ENCODE assay signal across 8 cellular contexts in genomic region chr22:24607429-24608111, GRCh38. TPM values are rescaled to one million over a fixed set of nuclear protein-coding genes. Genes with fewer than 3 reads are reported as not detected.
DNase-seq lines count a peak whose midpoint lies in the region; ATAC-seq, FAIRE-seq and TF ChIP-seq lines count a peak whose summit lies in the region.
"Not testable (repeated sequence)": the region's sequence is repeated elsewhere in the genome, so short reads cannot be mapped to it uniquely, and the experiment has no call there.

No MANE protein-coding gene starts in this region.

- CTCF ChIA-PET in K562 (lab: Yijun Ruan, JAX; ENCODE audit: low intra/inter-chr PET ratio) = not testable (repeated sequence)

- 38% methylated on average over 8 of the region's 18 CpGs for WGBS in K562 (ENCODE audit: insufficient coverage, low coverage, missing lambda C conversion rate)

- H4K20me1 ChIP-seq in BLaER1; K562 (replicated peaks; ENCODE audit: control insufficient read depth, insufficient read depth, low read length): not testable (repeated sequence)

- H2AFZ ChIP-seq in K562 (ENCODE audit: low read depth, low read length) = peak overlapping the region; percentile 76

- not testable (repeated sequence) for TF ChIP-seq CTCF in RWPE2 (IDR thresholded peaks at IDR 0.05; ENCODE audit: poor library complexity, severe bottlenecking); K562 (IDR thresholded peaks at IDR 0.05 in 2 of 3, conservative IDR thresholded peaks at IDR 0.05 in 1 of 3; ENCODE audit: insufficient read depth in 2 of 3, low read depth in 1 of 3, low read length in 3 of 3); left lung (IDR thresholded peaks at IDR 0.05)

- ATAC-seq in GM18858 (IDR thresholded peaks at IDR 0.05; ENCODE audit: unreplicated experiment) (peak; percentile 42), HG03135 (IDR thresholded peaks at IDR 0.05; ENCODE audit: unreplicated experiment) (peak; percentile 65), RWPE2 (ENCODE audit: low read depth) (peak; percentile 32; the same call in 1 of the 3 replicates), K562 (peak; percentile 80), left lung (peak; percentile 37)

- FAIRE-seq in K562 (lab: Jason Lieb, UNC) = not testable (repeated sequence)

- H3K9me1 ChIP-seq in K562 (ENCODE audit: control insufficient read depth, insufficient read depth, low read length) = not testable (repeated sequence)

- BruUV-seq in K562 (replicated peaks; lab: Mats Ljungman, UMichigan) = not testable (repeated sequence)

- not testable (repeated sequence) for H3K27me3 ChIP-seq in BLaER1; RWPE2 (ENCODE audit: insufficient read depth, poor library complexity, severe bottlenecking); K562 (ENCODE audit: control insufficient read depth in 2 of 2, insufficient read depth in 2 of 2, low read length in 2 of 2); left lung

- not testable (repeated sequence) for TF ChIP-seq POLR2A in K562 (conservative IDR thresholded peaks at IDR 0.05)

- POLR2A ChIA-PET in K562 (lab: Yijun Ruan, JAX) = not testable (repeated sequence)

- TF ChIP-seq EP300 in K562 (IDR thresholded peaks at IDR 0.05; ENCODE audit: low read length) = not testable (repeated sequence)

- H3K4me1 ChIP-seq in BLaER1 = peaks cover 25% of the 10 kb centered on the region
- H3K4me1 ChIP-seq in RWPE2 (ENCODE audit: insufficient read depth, poor library complexity, severe bottlenecking) = not testable (repeated sequence)
- peaks cover 2 to 20% of the 10 kb centered on the region in 2 experiments; a peak in 3 of 5 replicates for H3K4me1 ChIP-seq in K562 (replicated peaks in 1 of 2; ENCODE audit: control insufficient read depth in 2 of 2, insufficient read depth in 2 of 2, low read length in 2 of 2)
- peaks cover 0 to 35% of the 10 kb centered on the region in 2 donors for H3K4me1 ChIP-seq in left lung

- not testable (repeated sequence) for H3K9me3 ChIP-seq in BLaER1; RWPE2 (ENCODE audit: severe bottlenecking); K562 (replicated peaks; ENCODE audit: control insufficient read depth, insufficient read depth, low read depth, low read length); left lung

- not testable (repeated sequence) for H3K9ac ChIP-seq in BLaER1
- H3K9ac ChIP-seq in K562 (ENCODE audit: insufficient read depth in 1 of 2, low read depth in 2 of 2, low read length in 2 of 2) = peak overlapping the region in 1 of 2 experiments; percentile 50; a peak in 2 of 4 replicates

- H3K27ac ChIP-seq in BLaER1 (peak overlapping the region; percentile 59), left lung (peak overlapping the region in 1 of 2 donors; percentile 65)
- not testable (repeated sequence) for H3K27ac ChIP-seq in RWPE2 (ENCODE audit: poor library complexity, severe bottlenecking); K562 (ENCODE audit: extremely low read depth, low read depth, low read length)

- in situ Hi-C loops in K562 (cut with MboI) = not testable (repeated sequence)

- H3K36me3 ChIP-seq in BLaER1; RWPE2 (ENCODE audit: low read depth); K562 (ENCODE audit: control insufficient read depth, insufficient read depth, low read length); left lung: not testable (repeated sequence)

- not testable (repeated sequence) for H3K79me2 ChIP-seq in K562 (ENCODE audit: control insufficient read depth, insufficient read depth, low read length)

- not testable (repeated sequence) for H3K4me3 ChIP-seq in BLaER1; RWPE2 (ENCODE audit: severe bottlenecking); K562
- peak overlapping the region in 1 of 2 donors; percentile 23 for H3K4me3 ChIP-seq in left lung

- H3K4me2 ChIP-seq in BLaER1 = peak overlapping the region; percentile 59
- not testable (repeated sequence) for H3K4me2 ChIP-seq in K562 (ENCODE audit: insufficient read depth, low read length)

- not testable (repeated sequence) for DNase-seq in RWPE2 (ENCODE audit: low spot score)
- peak; percentile 54 to 62 for DNase-seq in activated CD4-positive, alpha-beta T cell treated with anti-CD3 and anti-CD28 coated beads, Interleukin-2, amount 50 U/mL, for 4 hours
- peak; percentile 56 to 81 (median 57) for DNase-seq in K562 (ENCODE audit: extremely low read depth in 1 of 4, low spot score in 3 of 4)
- DNase-seq in left lung = peak; percentile 74 to 93
- DNase-seq in stimulated activated CD4-positive, alpha-beta T cell treated with anti-CD3 and anti-CD28 coated beads, Interleukin-2, amount 100 ng/mL, for 24 hours = peak; percentile 69 to 71

- not testable (repeated sequence) for TF ChIP-seq RAD21 in K562 (CRISPR knock-in tag; conservative IDR thresholded peaks at IDR 0.05 in 1 of 2, IDR thresholded peaks at IDR 0.05 in 1 of 2)

- intact Hi-C loops in K562 (cut with micrococcal nuclease); left lung (cut with DNase I): not testable (repeated sequence)

RNA-seq across cellular contexts. Expression of gene GGT1, which starts 4.6 kb away (rescaled TPM):
- total RNA-seq in K562 (2011; cell fraction: chromatin; rRNA removed; ENCODE audit: low replicate concordance) = 9.0 and 28.5 TPM in 2 replicates
- 30.5 and 31.9 TPM in 2 replicates for total RNA-seq in K562 (2011; cell fraction: nucleolus; rRNA removed)
- total RNA-seq in K562 (2011; cell fraction: nucleoplasm; rRNA removed) = 15.0 and 17.6 TPM in 2 replicates
- total RNA-seq in K562 (2014; rRNA removed) = 10.7 and 12.0 TPM in 2 replicates
- total RNA-seq in K562 (2014; rRNA removed; fragmentation: Illumina TruSeq; extraction: Trizol) = 2.5 and 2.9 TPM in 2 replicates
- 6.9 and 7.1 TPM in 2 replicates for total RNA-seq in K562 (2015; rRNA removed; fragmentation: Illumina TruSeq; extraction: Trizol)
- total RNA-seq in K562 (2021) = 11.1 and 12.5 TPM in 2 replicates
- 6.6 and 8.0 TPM in 2 replicates for polyA plus RNA-seq in K562 (2011; rRNA removed)
- polyA plus RNA-seq in K562 (2011; cell fraction: cytosol; rRNA removed) = 9.0 and 21.5 TPM in 2 replicates
- 24.8 and 45.2 TPM in 2 replicates for polyA plus RNA-seq in K562 (2011; cell fraction: nucleus; rRNA removed)
- polyA plus RNA-seq in K562 (2012) = 11.5 and 24.6 TPM in 2 replicates
- 7.1 and 10.4 TPM in 2 replicates for polyA plus RNA-seq in K562 (2014; fragmentation: Illumina TruSeq; extraction: Trizol)
- under 1 TPM; 0.46 to 0.81 TPM for polyA plus RNA-seq in K562 (2014; fragmentation: Nextera tagmentation; extraction: Ambion mirVana)
- polyA plus RNA-seq in K562 (2014; rRNA removed) = 9.6 and 11.8 TPM in 2 replicates
- 2.7 and 4.9 TPM in 2 replicates for polyA minus RNA-seq in K562 (2011; rRNA and poly(A)+ RNA removed)
- polyA minus RNA-seq in K562 (2011; cell fraction: cytosol; rRNA and poly(A)+ RNA removed) = 7.2 and 8.3 TPM in 2 replicates
- 6.9 and 8.3 TPM in 2 replicates for polyA minus RNA-seq in K562 (2011; cell fraction: nucleus; rRNA and poly(A)+ RNA removed)
- total RNA-seq in left lung = 10 to 100 TPM; 42.5 to 96.4 TPM

RNA-seq across cellular contexts. Expression of gene LRRC75B, which starts 14.7 kb away (rescaled TPM):
- 1.9 and 6.9 TPM in 2 replicates for total RNA-seq in K562 (2011; cell fraction: chromatin; rRNA removed; ENCODE audit: low replicate concordance)
- total RNA-seq in K562 (2011; cell fraction: nucleolus; rRNA removed) = 5.9 and 6.5 TPM in 2 replicates
- total RNA-seq in K562 (2011; cell fraction: nucleoplasm; rRNA removed) = 3.1 and 5.1 TPM in 2 replicates
- total RNA-seq in K562 (2014; rRNA removed) (1.8 and 1.9 TPM in 2 replicates), K562 (2014; rRNA removed; fragmentation: Illumina TruSeq; extraction: Trizol) (0.29 and 0.44 TPM in 2 replicates), K562 (2015; rRNA removed; fragmentation: Illumina TruSeq; extraction: Trizol) (0.45 and 0.51 TPM in 2 replicates), K562 (2021) (1.1 and 1.4 TPM in 2 replicates), left lung (10 to 100 TPM in 1 of 2 donors, 1 to 10 TPM in 1; 6.8 to 11.4 TPM)
- polyA plus RNA-seq in K562 (2011; rRNA removed) (2.2 and 2.8 TPM in 2 replicates), K562 (2014; fragmentation: Illumina TruSeq; extraction: Trizol) (0.62 and 0.84 TPM in 2 replicates), K562 (2014; fragmentation: Nextera tagmentation; extraction: Ambion mirVana) (under 1 TPM in 1 of 2 experiments, not detected in 1; 0.10 TPM), K562 (2014; rRNA removed) (1.7 and 2.8 TPM in 2 replicates)
- polyA plus RNA-seq in K562 (2011; cell fraction: cytosol; rRNA removed) = 3.5 and 4.5 TPM in 2 replicates
- 16.6 and 22.0 TPM in 2 replicates for polyA plus RNA-seq in K562 (2011; cell fraction: nucleus; rRNA removed)
- polyA plus RNA-seq in K562 (2012) = 0.92 and 3.8 TPM in 2 replicates
- 0.35 and 0.42 TPM in 2 replicates for polyA minus RNA-seq in K562 (2011; rRNA and poly(A)+ RNA removed)
- 0.48 and 0.73 TPM in 2 replicates for polyA minus RNA-seq in K562 (2011; cell fraction: cytosol; rRNA and poly(A)+ RNA removed)
- polyA minus RNA-seq in K562 (2011; cell fraction: nucleus; rRNA and poly(A)+ RNA removed) = 1.3 TPM in 2 replicates

RNA-seq across cellular contexts. Expression of gene SNRPD3, which starts 51.8 kb away (rescaled TPM):
- 75.3 and 99.4 TPM in 2 replicates for total RNA-seq in K562 (2011; cell fraction: chromatin; rRNA removed; ENCODE audit: low replicate concordance)
- total RNA-seq in K562 (2011; cell fraction: nucleolus; rRNA removed) = 77.6 and 88.4 TPM in 2 replicates
- 86.2 and 92.8 TPM in 2 replicates for total RNA-seq in K562 (2011; cell fraction: nucleoplasm; rRNA removed)
- 234 and 278 TPM in 2 replicates for total RNA-seq in K562 (2014; rRNA removed)
- total RNA-seq in K562 (2014; rRNA removed; fragmentation: Illumina TruSeq; extraction: Trizol) = 274 and 289 TPM in 2 replicates
- total RNA-seq in K562 (2015; rRNA removed; fragmentation: Illumina TruSeq; extraction: Trizol) = 266 and 281 TPM in 2 replicates
- total RNA-seq in K562 (2021) = 131 and 132 TPM in 2 replicates
- polyA plus RNA-seq in K562 (2011; rRNA removed) = 120 and 151 TPM in 2 replicates
- polyA plus RNA-seq in K562 (2011; cell fraction: cytosol; rRNA removed) = 249 and 264 TPM in 2 replicates
- 86.3 and 104 TPM in 2 replicates for polyA plus RNA-seq in K562 (2011; cell fraction: nucleus; rRNA removed)
- polyA plus RNA-seq in K562 (2012) = 144 and 316 TPM in 2 replicates
- 271 and 366 TPM in 2 replicates for polyA plus RNA-seq in K562 (2014; fragmentation: Illumina TruSeq; extraction: Trizol)
- 100 to 1,000 TPM; 274 to 281 TPM for polyA plus RNA-seq in K562 (2014; fragmentation: Nextera tagmentation; extraction: Ambion mirVana)
- polyA plus RNA-seq in K562 (2014; rRNA removed) = 236 and 249 TPM in 2 replicates
- polyA minus RNA-seq in K562 (2011; rRNA and poly(A)+ RNA removed) = 231 and 354 TPM in 2 replicates
- 87.0 and 105 TPM in 2 replicates for polyA minus RNA-seq in K562 (2011; cell fraction: cytosol; rRNA and poly(A)+ RNA removed)
- polyA minus RNA-seq in K562 (2011; cell fraction: nucleus; rRNA and poly(A)+ RNA removed) = 38.2 and 60.6 TPM in 2 replicates
- total RNA-seq in left lung = 10 to 100 TPM; 62.7 to 67.3 TPM

RNA-seq across cellular contexts. Expression of gene GUCD1, which starts 52.6 kb away (rescaled TPM):
- total RNA-seq in K562 (2011; cell fraction: chromatin; rRNA removed; ENCODE audit: low replicate concordance) = 19.1 and 56.0 TPM in 2 replicates
- total RNA-seq in K562 (2011; cell fraction: nucleolus; rRNA removed) = 46.4 and 51.1 TPM in 2 replicates
- 29.2 and 47.6 TPM in 2 replicates for total RNA-seq in K562 (2011; cell fraction: nucleoplasm; rRNA removed)
- total RNA-seq in K562 (2014; rRNA removed) (51.8 and 85.3 TPM in 2 replicates), K562 (2014; rRNA removed; fragmentation: Illumina TruSeq; extraction: Trizol) (45.4 and 47.2 TPM in 2 replicates), K562 (2015; rRNA removed; fragmentation: Illumina TruSeq; extraction: Trizol) (51.0 and 52.7 TPM in 2 replicates), K562 (2021) (67.8 and 69.2 TPM in 2 replicates), left lung (100 to 1,000 TPM; 115 to 188 TPM)
- polyA plus RNA-seq in K562 (2011; rRNA removed) (60.4 and 68.9 TPM in 2 replicates), K562 (2014; fragmentation: Illumina TruSeq; extraction: Trizol) (50.3 and 58.1 TPM in 2 replicates), K562 (2014; fragmentation: Nextera tagmentation; extraction: Ambion mirVana) (10 to 100 TPM; 31.5 to 48.8 TPM), K562 (2014; rRNA removed) (45.3 and 48.9 TPM in 2 replicates)
- polyA plus RNA-seq in K562 (2011; cell fraction: cytosol; rRNA removed) = 79.6 and 131 TPM in 2 replicates
- 40.8 and 61.4 TPM in 2 replicates for polyA plus RNA-seq in K562 (2011; cell fraction: nucleus; rRNA removed)
- polyA plus RNA-seq in K562 (2012) = 44.7 and 52.7 TPM in 2 replicates
- polyA minus RNA-seq in K562 (2011; rRNA and poly(A)+ RNA removed) = 51.0 and 71.0 TPM in 2 replicates
- polyA minus RNA-seq in K562 (2011; cell fraction: cytosol; rRNA and poly(A)+ RNA removed) = 68.5 and 68.7 TPM in 2 replicates
- 17.6 and 24.5 TPM in 2 replicates for polyA minus RNA-seq in K562 (2011; cell fraction: nucleus; rRNA and poly(A)+ RNA removed)
